8 cellular contexts compared by ENCODE assay signal in the genomic region with DNA sequence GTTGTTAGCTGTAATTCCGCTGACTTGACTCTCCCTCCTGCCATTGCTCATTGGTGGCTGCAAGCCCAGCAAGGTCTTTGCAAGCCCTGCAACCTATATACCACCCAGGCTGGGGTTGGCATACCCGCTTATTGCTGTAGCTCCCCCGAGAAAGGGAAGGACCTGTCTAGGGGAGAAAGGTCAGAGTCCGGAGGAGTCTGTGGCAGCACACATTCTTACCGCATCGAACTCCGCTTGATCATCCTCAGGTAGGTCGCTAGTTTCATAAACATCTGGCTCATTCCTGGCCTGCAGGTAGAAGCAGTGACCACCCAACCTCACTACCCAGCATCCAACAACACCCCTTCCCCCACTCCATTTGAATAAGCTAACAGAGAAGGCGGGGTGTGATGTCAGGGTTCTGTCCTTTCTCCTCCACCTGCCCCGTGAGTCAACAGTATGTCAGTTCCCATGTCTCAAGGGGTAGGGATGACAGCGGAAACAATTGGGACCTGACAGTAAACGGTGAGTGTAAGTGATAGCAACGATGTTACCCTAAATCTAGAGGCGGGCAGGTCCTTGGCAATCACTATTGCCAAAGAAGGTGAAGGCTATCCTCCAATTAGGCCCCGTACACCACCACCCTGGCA. TPM values are rescaled to one million over a fixed set of nuclear protein-coding genes. Genes with fewer than 3 reads are reported as not detected.
DNase-seq lines count a peak whose midpoint lies in the region; ATAC-seq and TF ChIP-seq lines count a peak whose summit lies in the region.

No MANE protein-coding gene starts in this region.

- peaks cover 43% of the 10 kb centered on the region for H3K4me1 Mint-ChIP-seq in activated naive CD8-positive, alpha-beta T cell treated with anti-CD3 and anti-CD28 coated beads, Interleukin-2, amount 10 ng/mL, durations not matched to agents 7 days and 5 days

- peaks cover 13 to 45% (median 37%) of the 10 kb centered on the region in 9 donors for H3K4me1 ChIP-seq in heart right ventricle
- H3K4me1 ChIP-seq in right lobe of liver: peaks cover 0 to 7% (median 1%) of the 10 kb centered on the region in 4 donors
- H3K4me1 ChIP-seq in upper lobe of left lung: peaks cover 28 to 50% (median 33%) of the 10 kb centered on the region in 4 donors

- WGBS in heart right ventricle, 2 donors: 61 to 63% methylated on average over 15 of the region's 15 CpGs
- 67% methylated on average over 13 of the region's 15 CpGs for WGBS in right lobe of liver (ENCODE audit: insufficient coverage, low coverage, low lambda C conversion rate, missing lambda C conversion rate)
- WGBS in upper lobe of left lung, 2 donors: 62 to 70% methylated on average over 14 to 15 of the region's 15 CpGs

- peaks cover 24% of the 10 kb centered on the region for H3K27me3 Mint-ChIP-seq in activated naive CD8-positive, alpha-beta T cell treated with anti-CD3 and anti-CD28 coated beads, Interleukin-2, amount 10 ng/mL, durations not matched to agents 7 days and 5 days

- H3K27me3 ChIP-seq in heart right ventricle (peaks cover 0 to 35% (median 29%) of the 10 kb centered on the region in 7 donors), right lobe of liver (peaks cover 0 to 13% of the 10 kb centered on the region in 2 donors), upper lobe of left lung (peaks cover 0 to 18% (median 10%) of the 10 kb centered on the region in 4 donors)

- no peak for TF ChIP-seq POLR2A in right lobe of liver (IDR thresholded peaks at IDR 0.05)
- TF ChIP-seq POLR2A in upper lobe of left lung (IDR thresholded peaks at IDR 0.05): no peak

- H3K36me3 ChIP-seq in heart right ventricle: peaks cover 0 to 20% (median 8%) of the 10 kb centered on the region in 9 donors
- H3K36me3 ChIP-seq in right lobe of liver: peaks cover 0 to 14% (median 1%) of the 10 kb centered on the region in 4 donors
- peaks cover 0 to 20% (median 6%) of the 10 kb centered on the region in 4 donors for H3K36me3 ChIP-seq in upper lobe of left lung

- no peaks in the 10 kb centered on the region for H3K9me3 ChIP-seq in heart right ventricle
- no peaks in the 10 kb centered on the region for H3K9me3 ChIP-seq in right lobe of liver
- H3K9me3 ChIP-seq in upper lobe of left lung: no peaks in the 10 kb centered on the region

- peak overlapping the region; percentile 86 to 99 (median 96) for H3K4me3 ChIP-seq in heart right ventricle
- H3K4me3 ChIP-seq in right lobe of liver: peak overlapping the region; percentile 80 to 93 (median 85)
- peak overlapping the region; percentile 58 to 87 (median 82) for H3K4me3 ChIP-seq in upper lobe of left lung

- DNase-seq in heart right ventricle (no peak), cardiac septum (ENCODE audit: low spot score) (no peak), right lobe of liver (no peak), upper lobe of left lung (no peak), ecto neural progenitor cell (ENCODE audit: low spot score) (no peak), NCI-H2227 (lab: John Stamatoyannopoulos, UW; ENCODE audit: unreplicated experiment) (no peak)
- DNase-seq in activated naive CD8-positive, alpha-beta T cell treated with anti-CD3 and anti-CD28 coated beads, Interleukin-2, amount 10 ng/mL, durations not matched to agents 7 days and 5 days: no peak

- ATAC-seq in heart right ventricle (no peak), right lobe of liver (peak in 1 of 4 donors; percentile 5), upper lobe of left lung (ENCODE audit: low FRiP score in 2 of 2) (no peak), GM18867 (IDR thresholded peaks at IDR 0.05; ENCODE audit: unreplicated experiment) (no peak)
- no peak for ATAC-seq in activated naive CD8-positive, alpha-beta T cell treated with anti-CD3 and anti-CD28 coated beads, Interleukin-2, amount 10 ng/mL, durations not matched to agents 7 days and 5 days (ENCODE audit: low read depth)

- intact Hi-C loops in heart right ventricle (cut with DNase I) (loop anchor here in 2 of 10 donors (2.0 kb wide), 1 partner anchor 23 kb away; the partner anchor contains the start of gene MBD6 (in 2 of the 2)), cardiac septum (cut with DNase I) (loop anchor here (2.0 kb wide), 1 partner anchor 23 kb away; the partner anchor contains the start of gene MBD6), right lobe of liver (cut with DNase I) (no loop called here)

- peak overlapping the region in 8 of 10 donors; percentile 84 to 95 (median 90) for H3K27ac ChIP-seq in heart right ventricle
- no peak overlapping the region for H3K27ac ChIP-seq in right lobe of liver
- peak overlapping the region; percentile 87 to 92 (median 91) for H3K27ac ChIP-seq in upper lobe of left lung

- no peak for TF ChIP-seq CTCF in heart right ventricle (IDR thresholded peaks at IDR 0.05)
- TF ChIP-seq CTCF in right lobe of liver (IDR thresholded peaks at IDR 0.05): no peak
- TF ChIP-seq CTCF in upper lobe of left lung (IDR thresholded peaks at IDR 0.05): peak in 1 of 6 experiments; percentile 8

- no peak for TF ChIP-seq EP300 in upper lobe of left lung (IDR thresholded peaks at IDR 0.05)

- H3K9me3 Mint-ChIP-seq in activated naive CD8-positive, alpha-beta T cell treated with anti-CD3 and anti-CD28 coated beads, Interleukin-2, amount 10 ng/mL, durations not matched to agents 7 days and 5 days: no peaks in the 10 kb centered on the region

- POLR2A ChIA-PET in activated naive CD8-positive, alpha-beta T cell treated with anti-CD3 and anti-CD28 coated beads, Interleukin-2, amount 10 ng/mL, durations not matched to agents 7 days and 5 days (lab: Charles Lee): interaction anchor here (1.2 to 2.6 kb wide), 6 partner anchors 16 to 195 kb away, joined by 3 to 17 read pairs (median 6); partner anchors contain the start of genes DDIT3 and MARS1

- peaks cover 15% of the 10 kb centered on the region for H3K36me3 Mint-ChIP-seq in activated naive CD8-positive, alpha-beta T cell treated with anti-CD3 and anti-CD28 coated beads, Interleukin-2, amount 10 ng/mL, durations not matched to agents 7 days and 5 days

- H3K4me3 Mint-ChIP-seq in activated naive CD8-positive, alpha-beta T cell treated with anti-CD3 and anti-CD28 coated beads, Interleukin-2, amount 10 ng/mL, durations not matched to agents 7 days and 5 days: peak overlapping the region; percentile 99

- peak overlapping the region; percentile 94 for H3K27ac Mint-ChIP-seq in activated naive CD8-positive, alpha-beta T cell treated with anti-CD3 and anti-CD28 coated beads, Interleukin-2, amount 10 ng/mL, durations not matched to agents 7 days and 5 days

RNA-seq across cellular contexts. Expression of gene DCTN2, which starts 1.1 kb away (rescaled TPM):
- 100 to 1,000 TPM in 5 of 10 donors, 10 to 100 TPM in 5; 82.9 to 116 (median 101) TPM for total RNA-seq in heart right ventricle
- polyA plus RNA-seq in heart right ventricle: 100 to 1,000 TPM in 1 of 2 donors, 10 to 100 TPM in 1; 45.9 to 174 TPM
- total RNA-seq in cardiac septum: 100 TPM
- 10 to 100 TPM; 81.0 to 84.4 TPM for total RNA-seq in activated naive CD8-positive, alpha-beta T cell treated with anti-CD3 and anti-CD28 coated beads, Interleukin-2, amount 10 ng/mL, durations not matched to agents 7 days and 5 days
- total RNA-seq in right lobe of liver: 10 to 100 TPM; 28.4 to 80.0 (median 36.0) TPM
- total RNA-seq in upper lobe of left lung: 100 to 1,000 TPM in 4 of 6 donors, 10 to 100 TPM in 2; 83.1 to 145 (median 110) TPM

RNA-seq across cellular contexts. Expression of gene KIF5A, which starts 3.9 kb away (rescaled TPM):
- total RNA-seq in heart right ventricle (under 1 TPM in 5 of 10 donors, not detected in 5; 0.05 to 0.29 (median 0.07) TPM), cardiac septum (0.22 TPM), right lobe of liver (under 1 TPM in 1 of 6 experiments, not detected in 5; 0.02 TPM), upper lobe of left lung (under 1 TPM in 5 of 6 donors, not detected in 1; 0.06 to 0.39 (median 0.20) TPM)
- polyA plus RNA-seq in heart right ventricle: under 1 TPM; 0.06 to 0.07 TPM
- total RNA-seq in activated naive CD8-positive, alpha-beta T cell treated with anti-CD3 and anti-CD28 coated beads, Interleukin-2, amount 10 ng/mL, durations not matched to agents 7 days and 5 days: 1 to 10 TPM; 1.4 to 1.6 TPM

RNA-seq across cellular contexts. Expression of gene MBD6, which starts 23.3 kb away (rescaled TPM):
- total RNA-seq in heart right ventricle (10 to 100 TPM; 22.8 to 46.9 (median 33.5) TPM), cardiac septum (39.9 TPM), right lobe of liver (10 to 100 TPM in 5 of 6 experiments, 1 to 10 TPM in 1; 7.4 to 61.1 (median 39.3) TPM), upper lobe of left lung (100 to 1,000 TPM in 3 of 6 donors, 10 to 100 TPM in 3; 25.1 to 184 (median 94.7) TPM)
- polyA plus RNA-seq in heart right ventricle: 10 to 100 TPM in 1 of 2 donors, 1 to 10 TPM in 1; 8.8 to 35.4 TPM
- total RNA-seq in activated naive CD8-positive, alpha-beta T cell treated with anti-CD3 and anti-CD28 coated beads, Interleukin-2, amount 10 ng/mL, durations not matched to agents 7 days and 5 days: 10 to 100 TPM; 94.2 to 96.7 TPM

RNA-seq across cellular contexts. Expression of gene DDIT3, which starts 25.6 kb away (rescaled TPM):
- total RNA-seq in heart right ventricle (10 to 100 TPM; 11.2 to 34.1 (median 22.0) TPM), cardiac septum (24.0 TPM), right lobe of liver (10 to 100 TPM; 11.3 to 26.7 (median 18.7) TPM), upper lobe of left lung (10 to 100 TPM; 26.1 to 45.1 (median 33.1) TPM)
- 100 to 1,000 TPM in 1 of 2 donors, 10 to 100 TPM in 1; 65.2 to 106 TPM for polyA plus RNA-seq in heart right ventricle
- 10 to 100 TPM; 34.4 to 37.2 TPM for total RNA-seq in activated naive CD8-positive, alpha-beta T cell treated with anti-CD3 and anti-CD28 coated beads, Interleukin-2, amount 10 ng/mL, durations not matched to agents 7 days and 5 days

RNA-seq across cellular contexts. Expression of gene PIP4K2C, which starts 45.1 kb away (rescaled TPM):
- total RNA-seq in heart right ventricle (10 to 100 TPM in 9 of 10 donors, 1 to 10 TPM in 1; 9.6 to 17.2 (median 14.7) TPM), cardiac septum (17.9 TPM), right lobe of liver (10 to 100 TPM; 11.3 to 27.6 (median 12.8) TPM), upper lobe of left lung (10 to 100 TPM; 13.4 to 56.7 (median 30.7) TPM)
- polyA plus RNA-seq in heart right ventricle: 10 to 100 TPM in 1 of 2 donors, 1 to 10 TPM in 1; 5.8 to 13.6 TPM
- 10 to 100 TPM; 21.6 to 24.1 TPM for total RNA-seq in activated naive CD8-positive, alpha-beta T cell treated with anti-CD3 and anti-CD28 coated beads, Interleukin-2, amount 10 ng/mL, durations not matched to agents 7 days and 5 days

Comparison
In these comparisons a context has a peak if more than half of its experiments do, and no peak if none do; other contexts are left out.
1. H3K27ac ChIP-seq: peak in heart right ventricle (8 of 10) and upper lobe of left lung (4 of 4); none in right lobe of liver (0 of 3).
2. Peak in every context shown above with its lines, with median percentiles within 50 percentile points of each other: H3K4me3 ChIP-seq.